In genomic region chr4:122917731-122918130, GRCh38 we compare ENCODE assay signal across 18 cellular contexts. TPM values are rescaled to one million over a fixed set of nuclear protein-coding genes. Genes with fewer than 3 reads are reported as not detected.
DNase-seq lines count a peak whose midpoint lies in the region; ATAC-seq, FAIRE-seq and TF ChIP-seq lines count a peak whose summit lies in the region.
"Had no signal": no experiment of that assay in that cellular context is flagged by ENCODE, and none has a peak within 500 bp of the region (broad histone marks: within the 10 kb centered on the region; RNA-seq: fewer than 3 reads in every experiment).

No MANE protein-coding gene starts in this region.

- no peak for FAIRE-seq in urothelium cell line (lab: Jason Lieb, UNC)

- H3K27me3 ChIP-seq in fibroblast of lung (ENCODE audit: control insufficient read depth, insufficient read depth, low read length): no peaks in the 10 kb centered on the region
- H3K27me3 ChIP-seq in HAP-1 (ENCODE audit: low read depth): no peaks in the 10 kb centered on the region
- H3K27me3 ChIP-seq: MG63, Peyer's patch had no signal

- no peaks in the 10 kb centered on the region for H3K9me3 ChIP-seq in fibroblast of lung (ENCODE audit: control insufficient read depth, insufficient read depth, low read depth, low read length)
- no peaks in the 10 kb centered on the region for H3K9me3 ChIP-seq in HAP-1
- H3K9me3 ChIP-seq: MG63, Peyer's patch had no signal

- H3K4me3 ChIP-seq in fibroblast of lung (replicated peaks in 1 of 4; ENCODE audit: control extremely low read depth in 1 of 4, insufficient read depth in 1 of 4, low read depth in 3 of 4, low read length in 4 of 4): no peak overlapping the region
- H3K4me3 ChIP-seq in HAP-1: no peak overlapping the region
- H3K4me3 ChIP-seq: MG63, Peyer's patch had no signal

- ATAC-seq in stimulated activated naive CD8-positive, alpha-beta T cell treated with anti-CD3 and anti-CD28 coated beads, Interleukin-15, Interleukin-2, amounts not matched to agents 100 U/mL and 50 U/mL, for 24 hours: no peak
- ATAC-seq: HCT116, Right ventricle myocardium inferior had no signal

- in situ Hi-C loops in HAP-1 (cut with MboI; ENCODE audit: low sequenced_read_pairs): no loop called here

- peaks cover 5% of the 10 kb centered on the region for H3K4me1 ChIP-seq in fibroblast of lung (ENCODE audit: control insufficient read depth, extremely low read depth, insufficient read depth, low read length)
- peaks cover 6% of the 10 kb centered on the region; the same call in 1 of the 2 replicates for H3K4me1 ChIP-seq in HAP-1
- H3K4me1 ChIP-seq: Peyer's patch had no signal

- no peak overlapping the region for H3K27ac ChIP-seq in fibroblast of lung (ENCODE audit: insufficient read depth, low read length)
- H3K27ac ChIP-seq: Peyer's patch had no signal

- H3K9ac ChIP-seq in fibroblast of lung (ENCODE audit: insufficient read depth, low read length): no peak overlapping the region

- H3K4me2 ChIP-seq in fibroblast of lung (ENCODE audit: extremely low read depth, insufficient read depth, low read length): no peak overlapping the region

- H4K20me1 ChIP-seq in fibroblast of lung (ENCODE audit: control insufficient read depth, extremely low read depth, insufficient read depth, low read length): no peaks in the 10 kb centered on the region

- peak; percentile 77 for DNase-seq in H4 (ENCODE audit: low spot score)
- DNase-seq in amniotic epithelial cell (ENCODE audit: low read depth): peak; percentile 20
- peak; percentile 34 to 70 for DNase-seq in fibroblast of lung (ENCODE audit: low read depth in 2 of 2)
- DNase-seq in urothelium cell line (ENCODE audit: low spot score): peak; percentile 9
- DNase-seq in stimulated activated naive CD8-positive, alpha-beta T cell treated with anti-CD3 and anti-CD28 coated beads, Interleukin-15, Interleukin-2, amounts not matched to agents 100 U/mL and 50 U/mL, for 24 hours: no peak
- no peak for DNase-seq in HAP-1 (ENCODE audit: low spot score in 2 of 2)
- no peak for DNase-seq in COLO829 (ENCODE audit: low spot score)
- DNase-seq: CD4-positive, CD25-positive, alpha-beta regulatory T cell; EL; KG1; MG63; NCI-H1092; NCI-H146; NCI-H2081; NCI-H774; Peyer's patch had no signal

- no peak overlapping the region for H2AFZ ChIP-seq in fibroblast of lung (ENCODE audit: low read length)

- H3K79me2 ChIP-seq in fibroblast of lung (ENCODE audit: control insufficient read depth, insufficient read depth, low read length): peaks cover 13% of the 10 kb centered on the region

- no peak for TF ChIP-seq CTCF in fibroblast of lung (conservative IDR thresholded peaks at IDR 0.05 in 1 of 2, IDR thresholded peaks at IDR 0.05 in 1 of 2; ENCODE audit: low read depth in 1 of 2, low read length in 2 of 2)

- H3K36me3 ChIP-seq in fibroblast of lung (ENCODE audit: control insufficient read depth, insufficient read depth, low read length) (no peaks in the 10 kb centered on the region), HAP-1 (replicated peaks) (peaks cover 5% of the 10 kb centered on the region)
- H3K36me3 ChIP-seq: Peyer's patch had no signal

RNA-seq across cellular contexts. Expression of gene NUDT6, which starts 4.7 kb away (rescaled TPM):
- 11.4 and 11.7 TPM in 2 replicates for total RNA-seq in H4 (2014; rRNA removed; shearing (Covaris generic))
- 6.4 and 8.6 TPM in 2 replicates for total RNA-seq in fibroblast of lung
- polyA plus RNA-seq in fibroblast of lung: 5.0 and 5.9 TPM in 2 replicates
- polyA plus RNA-seq in fibroblast of lung (2012): 4.5 and 6.2 TPM in 2 replicates
- 0.30 TPM in 1 of 2 replicates, not detected in the other for polyA minus RNA-seq in fibroblast of lung (ENCODE audit: low replicate concordance)

Comparison
In these comparisons a context has a peak if more than half of its experiments do, and no peak if none do; other contexts are left out.
1. DNase-seq: peak in H4 (single experiment), amniotic epithelial cell (single experiment), fibroblast of lung (2 of 2) and urothelium cell line (single experiment); none in stimulated activated naive CD8-positive, alpha-beta T cell treated with anti-CD3 and anti-CD28 coated beads, Interleukin-15, Interleukin-2, amounts not matched to agents 100 U/mL and 50 U/mL, for 24 hours (single experiment), HAP-1 (0 of 2) and COLO829 (single experiment).